23 cellular contexts compared by ENCODE assay signal in genomic region chr17:16820979-16821543, GRCh38.
"Had no signal": no experiment of that assay in that cellular context is flagged by ENCODE, and none has a peak within 500 bp of the region (broad histone marks: within the 10 kb centered on the region; RNA-seq: fewer than 3 reads in every experiment).

No MANE protein-coding gene starts in this region.

- H3K9me3 Mint-ChIP-seq: activated naive CD8-positive, alpha-beta T cell treated with anti-CD3 and anti-CD28 coated beads, Interleukin-2, amount 10 ng/mL, durations not matched to agents 7 days and 5 days; T-helper 2 cell treated with Interferon-gamma antibody and Interleukin-4, amounts not matched to agents 5 μg/mL and 100 μg/mL, for 36 hours; WTC11 had no signal

- H3K36me3 Mint-ChIP-seq: activated naive CD8-positive, alpha-beta T cell treated with anti-CD3 and anti-CD28 coated beads, Interleukin-2, amount 10 ng/mL, durations not matched to agents 7 days and 5 days; WTC11 had no signal

- H3K4me1 Mint-ChIP-seq: activated naive CD8-positive, alpha-beta T cell treated with anti-CD3 and anti-CD28 coated beads, Interleukin-2, amount 10 ng/mL, durations not matched to agents 7 days and 5 days; WTC11 had no signal

- H3K4me2 ChIP-seq: SK-N-SH had no signal

- DNase-seq: activated CD4-positive, alpha-beta T cell treated with anti-CD3 and anti-CD28 coated beads for 48 hours; activated CD4-positive, alpha-beta T cell treated with anti-CD3 and anti-CD28 coated beads, Interleukin-2, amount 50 U/mL, for 4 hours; activated CD4-positive, CD25-positive, alpha-beta regulatory T cell treated with anti-CD3 and anti-CD28 coated beads, Interleukin-2, amount 50 U/mL, for 72 hours; activated CD8-positive, alpha-beta memory T cell treated with anti-CD3 and anti-CD28 coated beads, Interleukin-2, amount 50 U/mL, for 48 hours; activated CD8-positive, alpha-beta T cell treated with anti-CD3 and anti-CD28 coated beads, Interleukin-2, amount 10 ng/mL, durations not matched to agents 7 days and 5 days; activated naive CD4-positive, alpha-beta T cell treated with anti-CD3 and anti-CD28 coated beads, Interleukin-2, amount 50 U/mL, for 16 hours; activated naive CD8-positive, alpha-beta T cell treated with anti-CD3 and anti-CD28 coated beads, Interleukin-2, amount 10 ng/mL, durations not matched to agents 7 days and 5 days; activated T-cell treated with anti-CD3 and anti-CD28 coated beads, Interleukin-2, amount 50 U/mL, for 1 hour; adrenal gland; Karpas-422; MM.1S; NCI-H1105 treated with DMSO at 0.1 percent for 48 hours; NCI-H1436 treated with DMSO at 0.1 percent for 48 hours; NCI-H187; NCI-H2081; NCI-H524; RPMI8226; SK-N-SH; SW 1271 had no signal

- H3K27me3 Mint-ChIP-seq: activated naive CD8-positive, alpha-beta T cell treated with anti-CD3 and anti-CD28 coated beads, Interleukin-2, amount 10 ng/mL, durations not matched to agents 7 days and 5 days had no signal

- H3K27ac Mint-ChIP-seq: activated CD8-positive, alpha-beta T cell treated with anti-CD3 and anti-CD28 coated beads, Interleukin-2, amount 10 ng/mL, durations not matched to agents 7 days and 5 days; activated naive CD8-positive, alpha-beta T cell treated with anti-CD3 and anti-CD28 coated beads, Interleukin-2, amount 10 ng/mL, durations not matched to agents 7 days and 5 days; T-helper 2 cell treated with Interferon-gamma antibody and Interleukin-4, amounts not matched to agents 5 μg/mL and 100 μg/mL, for 36 hours; WTC11 had no signal

- H3K4me3 Mint-ChIP-seq: activated CD8-positive, alpha-beta T cell treated with anti-CD3 and anti-CD28 coated beads, Interleukin-2, amount 10 ng/mL, durations not matched to agents 7 days and 5 days; activated naive CD8-positive, alpha-beta T cell treated with anti-CD3 and anti-CD28 coated beads, Interleukin-2, amount 10 ng/mL, durations not matched to agents 7 days and 5 days; T-helper 2 cell treated with Interferon-gamma antibody and Interleukin-4, amounts not matched to agents 5 μg/mL and 100 μg/mL, for 36 hours; WTC11 had no signal

- H3K27me3 ChIP-seq: adrenal gland had no signal

- H3K9ac ChIP-seq: SK-N-SH had no signal

- H3K9me3 ChIP-seq: adrenal gland, SJCRH30, SK-N-SH had no signal

- H3K27ac ChIP-seq: adrenal gland, SJCRH30 had no signal

- H3K4me1 ChIP-seq: adrenal gland had no signal

- ATAC-seq: activated CD8-positive, alpha-beta T cell treated with anti-CD3 and anti-CD28 coated beads, Interleukin-2, amount 10 ng/mL, durations not matched to agents 7 days and 5 days; Panc1; WTC11 had no signal

- H3K36me3 ChIP-seq: adrenal gland, SJCRH30 had no signal

- H3K9me2 ChIP-seq: SK-N-SH had no signal

- H3K4me3 ChIP-seq: adrenal gland, SJCRH30 had no signal
